Comparison of ENCODE assay signal across 10 cellular contexts in genomic region chr6:112027942-112028674, GRCh38. TPM values are rescaled to one million over a fixed set of nuclear protein-coding genes. Genes with fewer than 3 reads are reported as not detected.
A peak's percentile ranks its signal among the peaks of the same experiment; 100 is the strongest.
DNase-seq lines count a peak whose midpoint lies in the region; ATAC-seq and TF ChIP-seq lines count a peak whose summit lies in the region.
"Had no signal": no experiment of that assay in that cellular context is flagged by ENCODE, and none has a peak within 500 bp of the region (broad histone marks: within the 10 kb centered on the region; RNA-seq: fewer than 3 reads in every experiment).

No MANE protein-coding gene starts in this region.

- H3K9me3 ChIP-seq in mammary epithelial cell (replicated peaks; ENCODE audit: insufficient read depth, low read length) (no peaks in the 10 kb centered on the region), adipocyte (ENCODE audit: control insufficient read depth, low read length) (peaks cover 11% of the 10 kb centered on the region), suprapubic skin (no peaks in the 10 kb centered on the region)

- no peaks in the 10 kb centered on the region for H4K20me1 ChIP-seq in mammary epithelial cell (ENCODE audit: insufficient read depth, low read length)

- CTCF ChIA-PET in mammary epithelial cell (lab: Charles Lee; ENCODE audit: low non-redundant PET) (interaction anchor here (0.7 kb wide), 1 partner anchor 12 kb away, joined by 3 read pairs; no protein-coding TSS in a partner anchor), MCF 10A (lab: Yijun Ruan, JAX) (interaction anchor here (0.6 to 3.9 kb wide), 14 partner anchors 8 to 400 kb away, joined by 3 to 47 read pairs (median 4); no protein-coding TSS in a partner anchor)

- ATAC-seq in GM19023 (IDR thresholded peaks at IDR 0.05; ENCODE audit: unreplicated experiment): no peak

- WGBS in mammary epithelial cell (ENCODE audit: low coverage, missing lambda C conversion rate): 75% methylated on average over 3 of the region's 3 CpGs
- 55% methylated on average over 3 of the region's 3 CpGs for whole genome bisulfite sequencing in suprapubic skin

- no peak overlapping the region for H2AFZ ChIP-seq in mammary epithelial cell (ENCODE audit: low read depth, low read length)

- H3K36me3 ChIP-seq in mammary epithelial cell (ENCODE audit: insufficient read depth, low read length) (no peaks in the 10 kb centered on the region), adipocyte (ENCODE audit: control insufficient read depth, insufficient read depth, low read length, severe bottlenecking) (no peaks in the 10 kb centered on the region), suprapubic skin (no peaks in the 10 kb centered on the region)

- H3K4me3 ChIP-seq in mammary epithelial cell (replicated peaks in 1 of 3; ENCODE audit: insufficient read depth in 1 of 3, low read depth in 2 of 3, low read length in 3 of 3): no peak overlapping the region
- no peak overlapping the region for H3K4me3 ChIP-seq in adipocyte (ENCODE audit: low read length)
- H3K4me3 ChIP-seq in suprapubic skin: no peak overlapping the region

- no peak for TF ChIP-seq EP300 in suprapubic skin (IDR thresholded peaks at IDR 0.05)

- no peak overlapping the region for H3K27ac Mint-ChIP-seq in MCF 10A (ENCODE audit: low read depth, unreplicated experiment)

- intact Hi-C loops in mammary epithelial cell (cut with micrococcal nuclease) (no loop called here), MCF 10A (cut with micrococcal nuclease) (no loop called here)

- H3K27me3 Mint-ChIP-seq in MCF 10A (ENCODE audit: insufficient read depth, unreplicated experiment): peaks cover 2% of the 10 kb centered on the region

- TF ChIP-seq CTCF in mammary epithelial cell (conservative IDR thresholded peaks at IDR 0.05 in 1 of 2, IDR thresholded peaks at IDR 0.05 in 1 of 2; ENCODE audit: extremely low read depth in 1 of 2, insufficient read depth in 1 of 2, low read depth in 1 of 2, low read length in 2 of 2) (no peak), MCF 10A (IDR thresholded peaks at IDR 0.05; ENCODE audit: unreplicated experiment) (no peak), suprapubic skin (IDR thresholded peaks at IDR 0.05) (no peak)

- POLR2A ChIA-PET in MCF 10A (lab: Yijun Ruan, JAX): no interaction called here

- dilution Hi-C loops in mammary epithelial cell (cut with HindIII; ENCODE audit: low sequenced_read_pairs): no loop called here

- H3K9me3 Mint-ChIP-seq in MCF 10A (ENCODE audit: unreplicated experiment): peaks cover 16% of the 10 kb centered on the region

- peaks cover 7% of the 10 kb centered on the region for H3K4me1 ChIP-seq in mammary epithelial cell (ENCODE audit: insufficient read depth, low read length)
- H3K4me1 ChIP-seq in adipocyte (ENCODE audit: control insufficient read depth, insufficient read depth, low read length): peaks cover 52% of the 10 kb centered on the region
- peaks cover 33% of the 10 kb centered on the region for H3K4me1 ChIP-seq in suprapubic skin

- peaks cover 10% of the 10 kb centered on the region for H3K4me1 Mint-ChIP-seq in MCF 10A (ENCODE audit: insufficient read depth, unreplicated experiment)

- no peaks in the 10 kb centered on the region for H3K36me3 Mint-ChIP-seq in MCF 10A (ENCODE audit: insufficient read depth, unreplicated experiment)

- BruUV-seq in mammary epithelial cell (replicated peaks; lab: Mats Ljungman, UMichigan) (no TSS peak), MCF 10A (replicated peaks; lab: Mats Ljungman, UMichigan) (no TSS peak)

- H3K4me2 ChIP-seq in mammary epithelial cell (ENCODE audit: insufficient read depth, low read depth, low read length): no peak overlapping the region

- H3K27ac ChIP-seq in mammary epithelial cell (ENCODE audit: insufficient read depth, low read depth, low read length) (no peak overlapping the region), suprapubic skin (peak overlapping the region; percentile 62)

- DNase-seq in mammary epithelial cell (peak; percentile 73), MCF 10A (ENCODE audit: unreplicated experiment) (no peak), Kasumi-1 (lab: John Stamatoyannopoulos, UW) (peak; percentile 35 to 56), adipocyte (ENCODE audit: low read depth) (no peak), suprapubic skin (ENCODE audit: low spot score in 2 of 2) (no peak), nucleus accumbens (lab: John Stamatoyannopoulos, UW) (no peak), NCI-H2081 treated with DMSO at 0.1 percent for 48 hours (lab: John Stamatoyannopoulos, UW) (no peak)
- DNase-seq: DMS 273 treated with DMSO at 0.1 percent for 48 hours, NCI-H510A had no signal

- no peak overlapping the region for H3K4me3 Mint-ChIP-seq in MCF 10A (ENCODE audit: unreplicated experiment)

- TF ChIP-seq POLR2A in suprapubic skin (IDR thresholded peaks at IDR 0.05): no peak

- H3K9ac ChIP-seq in mammary epithelial cell (ENCODE audit: insufficient read depth, low read length) (no peak overlapping the region), adipocyte (ENCODE audit: low read length) (peak overlapping the region; percentile 59)

- in situ Hi-C loops in mammary epithelial cell (cut with MboI; ENCODE audit: low sequenced_read_pairs in 2 of 2): loop anchor here in 1 of 2 donors (5.0 to 25.0 kb wide), 2 partner anchors 326 to 766 kb away; a partner anchor contains a TSS

- no peaks in the 10 kb centered on the region for H3K79me2 ChIP-seq in mammary epithelial cell (ENCODE audit: insufficient read depth, low read length)

- H3K27me3 ChIP-seq in mammary epithelial cell (ENCODE audit: insufficient read depth, low read length) (no peaks in the 10 kb centered on the region), adipocyte (replicated peaks; ENCODE audit: control insufficient read depth, insufficient read depth, low read length) (no peaks in the 10 kb centered on the region), suprapubic skin (no peaks in the 10 kb centered on the region)

RNA-seq across cellular contexts. Expression of gene CCN6, which starts 25.8 kb away (rescaled TPM):
- total RNA-seq in mammary epithelial cell (1 to 10 TPM; 6.0 to 8.2 TPM), MCF 10A (2022) (not detected in 2 replicates), suprapubic skin (1 to 10 TPM in 2 of 4 donors, under 1 TPM in 1, not detected in 1; 0.25 to 7.6 (median 1.0) TPM)
- polyA plus RNA-seq in mammary epithelial cell: 20.3 TPM
- 5.9 TPM for polyA minus RNA-seq in mammary epithelial cell

RNA-seq across cellular contexts. Expression of gene TUBE1, which starts 59.2 kb away (rescaled TPM):
- total RNA-seq in mammary epithelial cell (10 to 100 TPM; 39.8 to 45.7 TPM), MCF 10A (2022) (42.9 and 47.7 TPM in 2 replicates), suprapubic skin (10 to 100 TPM; 19.6 to 82.2 (median 31.2) TPM)
- 7.6 TPM for polyA plus RNA-seq in mammary epithelial cell
- 2.6 TPM for polyA minus RNA-seq in mammary epithelial cell

RNA-seq across cellular contexts. Expression of gene FAM229B, which starts 59.3 kb away (rescaled TPM):
- total RNA-seq in mammary epithelial cell (1 to 10 TPM; 3.4 to 5.2 TPM), MCF 10A (2022) (10.8 and 11.3 TPM in 2 replicates), suprapubic skin (1 to 10 TPM in 3 of 4 donors, under 1 TPM in 1; 0.72 to 3.9 (median 2.4) TPM)
- 3.5 TPM for polyA plus RNA-seq in mammary epithelial cell
- polyA minus RNA-seq in mammary epithelial cell: not detected

Comparison
In these comparisons a context has a peak if more than half of its experiments do, and no peak if none do; other contexts are left out.
1. DNase-seq: peak in mammary epithelial cell (single experiment) and Kasumi-1 (2 of 2); none in MCF 10A (single experiment), adipocyte (single experiment), suprapubic skin (0 of 2), nucleus accumbens (0 of 56) and NCI-H2081 treated with DMSO at 0.1 percent for 48 hours (single experiment).